Comparison of ENCODE assay signal across 8 cellular contexts in the genomic region with DNA sequence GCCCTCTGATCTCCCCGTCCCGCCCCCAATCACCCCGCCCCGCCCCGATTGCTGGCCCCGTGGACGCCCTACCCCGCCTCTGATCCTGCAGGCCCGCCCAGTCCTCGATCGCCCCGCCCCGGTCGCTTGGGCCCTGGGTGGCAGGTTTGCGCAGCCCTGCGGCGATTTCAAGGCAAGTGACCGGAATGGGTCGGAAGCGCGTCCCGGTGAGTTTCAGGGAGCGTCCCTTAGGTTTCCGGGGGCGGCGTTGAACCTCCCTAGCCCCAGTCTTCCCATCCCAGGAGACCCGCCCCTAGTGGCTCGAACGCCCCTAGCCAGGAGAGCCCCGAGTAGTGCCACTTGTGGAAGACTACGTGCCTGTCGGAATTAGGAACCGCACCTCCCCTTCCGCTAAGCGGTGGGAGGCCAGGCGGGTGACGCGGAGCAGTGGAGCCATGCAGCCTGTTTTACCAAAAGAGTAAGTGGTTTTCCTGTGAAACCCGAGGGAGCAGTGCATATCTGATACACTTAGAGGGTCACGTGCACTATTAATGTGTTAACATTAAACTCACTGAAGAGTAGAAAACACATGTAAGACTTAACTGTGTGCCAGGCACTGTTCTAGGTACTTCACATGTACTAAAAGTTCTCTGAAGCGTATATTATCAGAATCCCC. TPM values are rescaled to one million over a fixed set of nuclear protein-coding genes. Genes with fewer than 3 reads are reported as not detected.
DNase-seq lines count a peak whose midpoint lies in the region; ATAC-seq and TF ChIP-seq lines count a peak whose summit lies in the region.

No MANE protein-coding gene starts in this region.

- DNase-seq in Caki2 (ENCODE audit: low read depth) (peak; percentile 87), HS-5 (ENCODE audit: low read depth) (peak; percentile 32), OCI-LY7 (ENCODE audit: low spot score) (peak; percentile 79), activated T-cell treated with anti-CD3 and anti-CD28 coated beads for 4 hours (peak; percentile 83), erythroblast (lab: John Stamatoyannopoulos, UW) (peak; percentile 94 to 95)
- peak; percentile 89 for DNase-seq in stimulated activated CD8-positive, alpha-beta memory T cell treated with anti-CD3 and anti-CD28 coated beads, Interleukin-7, amount 100 ng/mL, for 24 hours (ENCODE audit: low read depth)

- in situ Hi-C loops in Caki2 (cut with HindIII; ENCODE audit: low pct_unique_long_range_greater_than_20kb, low sequenced_read_pairs) = no loop called here

- CTCF ChIA-PET in OCI-LY7 (lab: Charles Lee; ENCODE audit: unreplicated experiment) = no interaction called here

- H3K79me2 ChIP-seq in OCI-LY7 (ENCODE audit: insufficient read depth, low read depth, low read length) = no peaks in the 10 kb centered on the region

- no peak overlapping the region for H3K27ac ChIP-seq in OCI-LY7 (ENCODE audit: low read depth, low read length, poor library complexity, severe bottlenecking)
- H3K27ac ChIP-seq in muscle layer of colon (ENCODE audit: low read depth, low read length) = peak overlapping the region; percentile 39

- peak; percentile 68 for ATAC-seq in GM19467 (IDR thresholded peaks at IDR 0.05; ENCODE audit: unreplicated experiment)

- peak overlapping the region; percentile 73; the same call in 1 of the 2 replicates for H2AFZ ChIP-seq in OCI-LY7 (ENCODE audit: low read length)

- H3K9me2 ChIP-seq in OCI-LY7 (ENCODE audit: insufficient read depth, low read length) = no peaks in the 10 kb centered on the region

- peak; percentile 66 for TF ChIP-seq POLR2A in erythroblast (IDR thresholded peaks at IDR 0.05; ENCODE audit: low read length)

- H3K4me3 ChIP-seq in OCI-LY7 (ENCODE audit: low read depth, low read length, poor library complexity, severe bottlenecking) (peak overlapping the region; percentile 80), muscle layer of colon (ENCODE audit: low read depth in 1 of 2, low read length in 2 of 2) (peak overlapping the region; percentile 63 to 83)

- H3K27me3 ChIP-seq in muscle layer of colon (ENCODE audit: control insufficient read depth in 1 of 2, insufficient read depth in 2 of 2, low read length in 2 of 2) = no peaks in the 10 kb centered on the region

- TF ChIP-seq CTCF in OCI-LY7 (conservative IDR thresholded peaks at IDR 0.05; ENCODE audit: low read length) = peak; percentile 42

- H4K20me1 ChIP-seq in OCI-LY7 (ENCODE audit: insufficient read depth, low read length) = no peaks in the 10 kb centered on the region

- intact Hi-C loops in OCI-LY7 (cut with micrococcal nuclease; ENCODE audit: unreplicated experiment) = loop anchor here (1.0 to 10.0 kb wide), 6 partner anchors 58 to 355 kb away; a partner anchor contains a TSS

- H3K9me3 ChIP-seq in OCI-LY7 (ENCODE audit: low read length) = no peaks in the 10 kb centered on the region
- no peaks in the 10 kb centered on the region for H3K9me3 ChIP-seq in muscle layer of colon (ENCODE audit: low read length)

- H3K4me2 ChIP-seq in OCI-LY7 (ENCODE audit: low read length) = peak overlapping the region; percentile 83

- TSS peak; percentile 69 for BruUV-seq in OCI-LY7 (replicated peaks; lab: Mats Ljungman, UMichigan)

- POLR2A ChIA-PET in OCI-LY7 (lab: Charles Lee) = interaction anchor here (1.4 to 1.6 kb wide), 2 partner anchors 9 to 65 kb away, joined by 3 to 4 read pairs; no protein-coding TSS in a partner anchor

- H3K4me1 ChIP-seq in OCI-LY7 (ENCODE audit: insufficient read depth, low read length, poor library complexity, severe bottlenecking) = peaks cover 14% of the 10 kb centered on the region
- no peaks in the 10 kb centered on the region for H3K4me1 ChIP-seq in muscle layer of colon (ENCODE audit: insufficient read depth, low read length)

- peak overlapping the region; percentile 19 for H3K9ac ChIP-seq in muscle layer of colon (ENCODE audit: low read length)

- H3K36me3 ChIP-seq in OCI-LY7 (ENCODE audit: insufficient read depth, low read length) (no peaks in the 10 kb centered on the region), muscle layer of colon (ENCODE audit: insufficient read depth, low read length) (no peaks in the 10 kb centered on the region)

RNA-seq across cellular contexts. Expression of a gene that starts 0.3 kb away (rescaled TPM):
- total RNA-seq in Caki2 (2014; rRNA removed; shearing (Covaris generic); ENCODE audit: low replicate concordance) = 3.6 and 3.7 TPM in 2 replicates
- 2.1 and 2.5 TPM in 2 replicates for total RNA-seq in OCI-LY7 (2014; rRNA removed; shearing (Covaris generic))
- 10.4 and 11.5 TPM in 2 replicates for total RNA-seq in OCI-LY7 (2022)

Comparison
In these comparisons a context has a peak if more than half of its experiments do, and no peak if none do; other contexts are left out.
1. DNase-seq: peak in every context shown above with its lines; median percentile 94 in erythroblast; 89 in stimulated activated CD8-positive, alpha-beta memory T cell treated with anti-CD3 and anti-CD28 coated beads, Interleukin-7, amount 100 ng/mL, for 24 hours; 87 in Caki2; 83 in activated T-cell treated with anti-CD3 and anti-CD28 coated beads for 4 hours; 79 in OCI-LY7; 32 in HS-5.